ENCODE assay signal across 1 cellular context in the genomic region with DNA sequence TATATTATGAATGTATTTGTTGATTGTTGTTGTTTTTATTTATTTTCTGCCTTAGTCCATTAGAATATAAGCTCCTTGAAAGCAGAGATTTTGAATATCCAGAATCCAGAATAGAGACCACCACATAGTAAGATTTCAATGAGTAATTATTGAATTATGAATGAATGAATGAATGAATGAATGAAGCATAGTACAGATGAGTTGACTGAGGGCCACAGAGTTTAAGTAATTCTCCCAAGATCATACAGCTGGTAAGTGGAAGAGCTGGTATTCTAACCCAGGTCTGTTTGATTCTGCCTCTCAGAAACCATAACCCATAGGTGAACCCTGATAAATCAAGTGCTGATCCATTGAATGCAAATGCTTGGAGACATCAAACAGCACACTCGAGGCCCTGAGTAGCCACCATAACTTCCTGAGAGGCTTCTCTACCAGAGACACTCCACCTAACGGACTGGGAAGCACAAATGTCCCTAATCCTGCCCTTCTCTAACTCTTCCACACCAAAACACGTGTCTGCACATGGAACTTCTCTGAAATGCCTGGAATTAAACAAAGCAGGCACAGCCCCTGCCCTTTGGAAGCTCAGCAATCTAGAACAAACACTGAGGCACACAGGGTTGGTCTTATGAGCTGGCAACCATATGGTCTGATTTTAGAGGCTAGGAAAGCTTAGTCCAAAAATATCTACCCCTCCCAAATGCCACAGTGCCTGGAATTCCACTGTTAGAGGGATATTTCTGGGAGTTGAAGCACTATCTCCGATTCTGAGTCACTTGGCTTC.
TF ChIP-seq lines count a peak whose summit lies in the region.

No MANE protein-coding gene starts in this region.

TF ChIP-seq in HepG2, 621 proteins besides CTCF, POLR2A, EP300 and RAD21 (continued from another document and continues in another):
- TF ChIP-seq, protein P1, sequence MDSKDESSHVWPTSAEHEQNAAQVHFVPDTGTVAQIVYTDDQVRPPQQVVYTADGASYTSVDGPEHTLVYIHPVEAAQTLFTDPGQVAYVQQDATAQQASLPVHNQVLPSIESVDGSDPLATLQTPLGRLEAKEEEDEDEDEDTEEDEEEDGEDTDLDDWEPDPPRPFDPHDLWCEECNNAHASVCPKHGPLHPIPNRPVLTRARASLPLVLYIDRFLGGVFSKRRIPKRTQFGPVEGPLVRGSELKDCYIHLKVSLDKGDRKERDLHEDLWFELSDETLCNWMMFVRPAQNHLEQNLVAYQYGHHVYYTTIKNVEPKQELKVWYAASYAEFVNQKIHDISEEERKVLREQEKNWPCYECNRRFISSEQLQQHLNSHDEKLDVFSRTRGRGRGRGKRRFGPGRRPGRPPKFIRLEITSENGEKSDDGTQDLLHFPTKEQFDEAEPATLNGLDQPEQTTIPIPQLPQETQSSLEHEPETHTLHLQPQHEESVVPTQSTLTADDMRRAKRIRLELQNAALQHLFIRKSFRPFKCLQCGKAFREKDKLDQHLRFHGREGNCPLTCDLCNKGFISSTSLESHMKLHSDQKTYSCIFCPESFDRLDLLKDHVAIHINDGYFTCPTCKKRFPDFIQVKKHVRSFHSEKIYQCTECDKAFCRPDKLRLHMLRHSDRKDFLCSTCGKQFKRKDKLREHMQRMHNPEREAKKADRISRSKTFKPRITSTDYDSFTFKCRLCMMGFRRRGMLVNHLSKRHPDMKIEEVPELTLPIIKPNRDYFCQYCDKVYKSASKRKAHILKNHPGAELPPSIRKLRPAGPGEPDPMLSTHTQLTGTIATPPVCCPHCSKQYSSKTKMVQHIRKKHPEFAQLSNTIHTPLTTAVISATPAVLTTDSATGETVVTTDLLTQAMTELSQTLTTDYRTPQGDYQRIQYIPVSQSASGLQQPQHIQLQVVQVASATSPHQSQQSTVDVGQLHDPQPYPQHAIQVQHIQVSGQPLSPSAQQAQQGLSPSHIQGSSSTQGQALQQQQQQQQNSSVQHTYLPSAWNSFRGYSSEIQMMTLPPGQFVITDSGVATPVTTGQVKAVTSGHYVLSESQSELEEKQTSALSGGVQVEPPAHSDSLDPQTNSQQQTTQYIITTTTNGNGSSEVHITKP (CRISPR knock-in tag; IDR thresholded peaks at IDR 0.05; ENCODE audit: low read depth): no peak
- TF ChIP-seq ZNF780A (CRISPR knock-in tag; IDR thresholded peaks at IDR 0.05) (no peak), CHD4 (IDR thresholded peaks at IDR 0.05; ENCODE audit: borderline replicate concordance, low read length) (no peak), FOXO1 (CRISPR knock-in tag; IDR thresholded peaks at IDR 0.05) (peak; percentile 65), ZNF572 (CRISPR knock-in tag; IDR thresholded peaks at IDR 0.05) (no peak), ZKSCAN8 (CRISPR knock-in tag; IDR thresholded peaks at IDR 0.05; ENCODE audit: borderline replicate concordance) (0 out of 2 replicates have a peak, but pooled peaks have one; percentile 22), ZNF749 (CRISPR knock-in tag; IDR thresholded peaks at IDR 0.05; ENCODE audit: borderline replicate concordance) (no peak), ELF1 (CRISPR knock-in tag; IDR thresholded peaks at IDR 0.05) (no peak), ZNF605 (CRISPR knock-in tag; IDR thresholded peaks at IDR 0.05) (0 out of 2 replicates have a peak, but pooled peaks have one; percentile 31), KLF6 (CRISPR knock-in tag; IDR thresholded peaks at IDR 0.05) (no peak), ZNF883 (CRISPR knock-in tag; IDR thresholded peaks at IDR 0.05; ENCODE audit: not compliant biosample characterization) (no peak), SRSF9 (IDR thresholded peaks at IDR 0.05; ENCODE audit: borderline replicate concordance, insufficient read depth, low read depth, low read length, poor library complexity, severe bottlenecking) (no peak), ZNF816 (CRISPR knock-in tag; IDR thresholded peaks at IDR 0.05; ENCODE audit: borderline replicate concordance) (no peak), ZNF549 (CRISPR knock-in tag; IDR thresholded peaks at IDR 0.05) (no peak), KDM4B (CRISPR knock-in tag; IDR thresholded peaks at IDR 0.05) (no peak), ZNF879 (CRISPR knock-in tag; IDR thresholded peaks at IDR 0.05) (no peak), CBFB (CRISPR knock-in tag; IDR thresholded peaks at IDR 0.05) (no peak), HDAC2 (CRISPR knock-in tag; IDR thresholded peaks at IDR 0.05) (peak; percentile 62; the same call in 1 of the 2 replicates), RFX3 (CRISPR knock-in tag; IDR thresholded peaks at IDR 0.05) (no peak), ZNF253 (CRISPR knock-in tag; IDR thresholded peaks at IDR 0.05; ENCODE audit: borderline replicate concordance) (no peak), PCBP2 (optimal IDR thresholded peaks at IDR 0.05; ENCODE audit: low read depth, low read length, poor library complexity, severe bottlenecking) (no peak), SIX1 (CRISPR knock-in tag; IDR thresholded peaks at IDR 0.05; ENCODE audit: borderline replicate concordance) (no peak), PAWR (CRISPR knock-in tag; IDR thresholded peaks at IDR 0.05; ENCODE audit: borderline replicate concordance) (no peak)
- TF ChIP-seq, protein P2, sequence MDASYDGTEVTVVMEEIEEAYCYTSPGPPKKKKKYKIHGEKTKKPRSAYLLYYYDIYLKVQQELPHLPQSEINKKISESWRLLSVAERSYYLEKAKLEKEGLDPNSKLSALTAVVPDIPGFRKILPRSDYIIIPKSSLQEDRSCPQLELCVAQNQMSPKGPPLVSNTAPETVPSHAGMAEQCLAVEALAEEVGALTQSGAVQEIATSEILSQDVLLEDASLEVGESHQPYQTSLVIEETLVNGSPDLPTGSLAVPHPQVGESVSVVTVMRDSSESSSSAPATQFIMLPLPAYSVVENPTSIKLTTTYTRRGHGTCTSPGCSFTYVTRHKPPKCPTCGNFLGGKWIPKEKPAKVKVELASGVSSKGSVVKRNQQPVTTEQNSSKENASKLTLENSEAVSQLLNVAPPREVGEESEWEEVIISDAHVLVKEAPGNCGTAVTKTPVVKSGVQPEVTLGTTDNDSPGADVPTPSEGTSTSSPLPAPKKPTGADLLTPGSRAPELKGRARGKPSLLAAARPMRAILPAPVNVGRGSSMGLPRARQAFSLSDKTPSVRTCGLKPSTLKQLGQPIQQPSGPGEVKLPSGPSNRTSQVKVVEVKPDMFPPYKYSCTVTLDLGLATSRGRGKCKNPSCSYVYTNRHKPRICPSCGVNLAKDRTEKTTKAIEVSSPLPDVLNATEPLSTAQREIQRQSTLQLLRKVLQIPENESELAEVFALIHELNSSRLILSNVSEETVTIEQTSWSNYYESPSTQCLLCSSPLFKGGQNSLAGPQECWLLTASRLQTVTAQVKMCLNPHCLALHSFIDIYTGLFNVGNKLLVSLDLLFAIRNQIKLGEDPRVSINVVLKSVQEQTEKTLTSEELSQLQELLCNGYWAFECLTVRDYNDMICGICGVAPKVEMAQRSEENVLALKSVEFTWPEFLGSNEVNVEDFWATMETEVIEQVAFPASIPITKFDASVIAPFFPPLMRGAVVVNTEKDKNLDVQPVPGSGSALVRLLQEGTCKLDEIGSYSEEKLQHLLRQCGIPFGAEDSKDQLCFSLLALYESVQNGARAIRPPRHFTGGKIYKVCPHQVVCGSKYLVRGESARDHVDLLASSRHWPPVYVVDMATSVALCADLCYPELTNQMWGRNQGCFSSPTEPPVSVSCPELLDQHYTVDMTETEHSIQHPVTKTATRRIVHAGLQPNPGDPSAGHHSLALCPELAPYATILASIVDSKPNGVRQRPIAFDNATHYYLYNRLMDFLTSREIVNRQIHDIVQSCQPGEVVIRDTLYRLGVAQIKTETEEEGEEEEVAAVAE (CRISPR knock-in tag; IDR thresholded peaks at IDR 0.05; ENCODE audit: borderline replicate concordance): no peak
- TF ChIP-seq, protein P3, sequence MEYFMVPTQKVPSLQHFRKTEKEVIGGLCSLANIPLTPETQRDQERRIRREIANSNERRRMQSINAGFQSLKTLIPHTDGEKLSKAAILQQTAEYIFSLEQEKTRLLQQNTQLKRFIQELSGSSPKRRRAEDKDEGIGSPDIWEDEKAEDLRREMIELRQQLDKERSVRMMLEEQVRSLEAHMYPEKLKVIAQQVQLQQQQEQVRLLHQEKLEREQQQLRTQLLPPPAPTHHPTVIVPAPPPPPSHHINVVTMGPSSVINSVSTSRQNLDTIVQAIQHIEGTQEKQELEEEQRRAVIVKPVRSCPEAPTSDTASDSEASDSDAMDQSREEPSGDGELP (IDR thresholded peaks at IDR 0.05; ENCODE audit: borderline replicate concordance, low read depth): no peak
- TF ChIP-seq, protein P4, sequence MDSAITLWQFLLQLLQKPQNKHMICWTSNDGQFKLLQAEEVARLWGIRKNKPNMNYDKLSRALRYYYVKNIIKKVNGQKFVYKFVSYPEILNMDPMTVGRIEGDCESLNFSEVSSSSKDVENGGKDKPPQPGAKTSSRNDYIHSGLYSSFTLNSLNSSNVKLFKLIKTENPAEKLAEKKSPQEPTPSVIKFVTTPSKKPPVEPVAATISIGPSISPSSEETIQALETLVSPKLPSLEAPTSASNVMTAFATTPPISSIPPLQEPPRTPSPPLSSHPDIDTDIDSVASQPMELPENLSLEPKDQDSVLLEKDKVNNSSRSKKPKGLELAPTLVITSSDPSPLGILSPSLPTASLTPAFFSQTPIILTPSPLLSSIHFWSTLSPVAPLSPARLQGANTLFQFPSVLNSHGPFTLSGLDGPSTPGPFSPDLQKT (CRISPR knock-in tag; IDR thresholded peaks at IDR 0.05; ENCODE audit: borderline replicate concordance): no peak
- TF ChIP-seq, protein P5, sequence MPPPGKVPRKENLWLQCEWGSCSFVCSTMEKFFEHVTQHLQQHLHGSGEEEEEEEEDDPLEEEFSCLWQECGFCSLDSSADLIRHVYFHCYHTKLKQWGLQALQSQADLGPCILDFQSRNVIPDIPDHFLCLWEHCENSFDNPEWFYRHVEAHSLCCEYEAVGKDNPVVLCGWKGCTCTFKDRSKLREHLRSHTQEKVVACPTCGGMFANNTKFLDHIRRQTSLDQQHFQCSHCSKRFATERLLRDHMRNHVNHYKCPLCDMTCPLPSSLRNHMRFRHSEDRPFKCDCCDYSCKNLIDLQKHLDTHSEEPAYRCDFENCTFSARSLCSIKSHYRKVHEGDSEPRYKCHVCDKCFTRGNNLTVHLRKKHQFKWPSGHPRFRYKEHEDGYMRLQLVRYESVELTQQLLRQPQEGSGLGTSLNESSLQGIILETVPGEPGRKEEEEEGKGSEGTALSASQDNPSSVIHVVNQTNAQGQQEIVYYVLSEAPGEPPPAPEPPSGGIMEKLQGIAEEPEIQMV (CRISPR knock-in tag; IDR thresholded peaks at IDR 0.05; ENCODE audit: low read depth): no peak
- TF ChIP-seq, protein P6, sequence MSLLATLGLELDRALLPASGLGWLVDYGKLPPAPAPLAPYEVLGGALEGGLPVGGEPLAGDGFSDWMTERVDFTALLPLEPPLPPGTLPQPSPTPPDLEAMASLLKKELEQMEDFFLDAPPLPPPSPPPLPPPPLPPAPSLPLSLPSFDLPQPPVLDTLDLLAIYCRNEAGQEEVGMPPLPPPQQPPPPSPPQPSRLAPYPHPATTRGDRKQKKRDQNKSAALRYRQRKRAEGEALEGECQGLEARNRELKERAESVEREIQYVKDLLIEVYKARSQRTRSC (CRISPR knock-in tag; IDR thresholded peaks at IDR 0.05; ENCODE audit: low read depth): no peak
- TF ChIP-seq, protein P7, sequence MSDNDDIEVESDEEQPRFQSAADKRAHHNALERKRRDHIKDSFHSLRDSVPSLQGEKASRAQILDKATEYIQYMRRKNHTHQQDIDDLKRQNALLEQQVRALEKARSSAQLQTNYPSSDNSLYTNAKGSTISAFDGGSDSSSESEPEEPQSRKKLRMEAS (IDR thresholded peaks at IDR 0.05): peak; percentile 90
- TF ChIP-seq, protein P8, sequence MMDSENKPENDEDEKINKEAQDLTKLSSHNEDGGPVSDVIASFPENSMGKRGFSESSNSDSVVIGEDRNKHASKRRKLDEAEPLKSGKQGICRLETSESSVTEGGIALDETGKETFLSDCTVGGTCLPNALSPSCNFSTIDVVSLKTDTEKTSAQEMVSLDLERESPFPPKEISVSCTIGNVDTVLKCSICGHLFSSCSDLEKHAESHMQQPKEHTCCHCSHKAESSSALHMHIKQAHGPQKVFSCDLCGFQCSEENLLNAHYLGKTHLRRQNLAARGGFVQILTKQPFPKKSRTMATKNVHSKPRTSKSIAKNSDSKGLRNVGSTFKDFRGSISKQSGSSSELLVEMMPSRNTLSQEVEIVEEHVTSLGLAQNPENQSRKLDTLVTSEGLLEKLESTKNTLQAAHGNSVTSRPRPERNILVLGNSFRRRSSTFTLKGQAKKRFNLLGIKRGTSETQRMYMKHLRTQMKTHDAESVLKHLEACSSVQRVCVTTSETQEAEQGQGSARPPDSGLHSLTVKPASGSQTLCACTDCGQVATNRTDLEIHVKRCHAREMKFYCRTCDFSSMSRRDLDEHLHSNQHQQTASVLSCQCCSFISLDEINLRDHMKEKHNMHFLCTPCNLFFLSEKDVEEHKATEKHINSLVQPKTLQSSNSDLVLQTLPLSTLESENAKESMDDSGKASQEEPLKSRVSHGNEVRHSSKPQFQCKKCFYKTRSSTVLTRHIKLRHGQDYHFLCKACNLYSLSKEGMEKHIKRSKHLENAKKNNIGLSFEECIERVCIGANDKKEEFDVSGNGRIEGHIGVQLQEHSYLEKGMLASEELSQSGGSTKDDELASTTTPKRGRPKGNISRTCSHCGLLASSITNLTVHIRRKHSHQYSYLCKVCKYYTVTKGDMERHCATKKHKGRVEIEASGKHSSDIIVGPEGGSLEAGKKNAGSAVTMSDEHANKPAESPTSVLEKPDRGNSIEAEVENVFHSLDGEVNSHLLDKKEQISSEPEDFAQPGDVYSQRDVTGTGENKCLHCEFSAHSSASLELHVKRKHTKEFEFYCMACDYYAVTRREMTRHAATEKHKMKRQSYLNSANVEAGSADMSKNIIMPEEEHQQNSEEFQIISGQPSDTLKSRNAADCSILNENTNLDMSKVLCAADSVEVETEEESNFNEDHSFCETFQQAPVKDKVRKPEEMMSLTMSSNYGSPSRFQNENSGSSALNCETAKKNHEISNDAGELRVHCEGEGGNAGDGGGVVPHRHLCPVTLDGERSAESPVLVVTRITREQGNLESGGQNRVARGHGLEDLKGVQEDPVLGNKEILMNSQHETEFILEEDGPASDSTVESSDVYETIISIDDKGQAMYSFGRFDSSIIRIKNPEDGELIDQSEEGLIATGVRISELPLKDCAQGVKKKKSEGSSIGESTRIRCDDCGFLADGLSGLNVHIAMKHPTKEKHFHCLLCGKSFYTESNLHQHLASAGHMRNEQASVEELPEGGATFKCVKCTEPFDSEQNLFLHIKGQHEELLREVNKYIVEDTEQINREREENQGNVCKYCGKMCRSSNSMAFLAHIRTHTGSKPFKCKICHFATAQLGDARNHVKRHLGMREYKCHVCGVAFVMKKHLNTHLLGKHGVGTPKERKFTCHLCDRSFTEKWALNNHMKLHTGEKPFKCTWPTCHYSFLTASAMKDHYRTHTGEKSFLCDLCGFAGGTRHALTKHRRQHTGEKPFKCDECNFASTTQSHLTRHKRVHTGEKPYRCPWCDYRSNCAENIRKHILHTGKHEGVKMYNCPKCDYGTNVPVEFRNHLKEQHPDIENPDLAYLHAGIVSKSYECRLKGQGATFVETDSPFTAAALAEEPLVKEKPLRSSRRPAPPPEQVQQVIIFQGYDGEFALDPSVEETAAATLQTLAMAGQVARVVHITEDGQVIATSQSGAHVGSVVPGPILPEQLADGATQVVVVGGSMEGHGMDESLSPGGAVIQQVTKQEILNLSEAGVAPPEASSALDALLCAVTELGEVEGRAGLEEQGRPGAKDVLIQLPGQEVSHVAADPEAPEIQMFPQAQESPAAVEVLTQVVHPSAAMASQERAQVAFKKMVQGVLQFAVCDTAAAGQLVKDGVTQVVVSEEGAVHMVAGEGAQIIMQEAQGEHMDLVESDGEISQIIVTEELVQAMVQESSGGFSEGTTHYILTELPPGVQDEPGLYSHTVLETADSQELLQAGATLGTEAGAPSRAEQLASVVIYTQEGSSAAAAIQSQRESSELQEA (CRISPR knock-in tag; IDR thresholded peaks at IDR 0.05; ENCODE audit: not compliant biosample characterization): no peak
- TF ChIP-seq, protein P9, sequence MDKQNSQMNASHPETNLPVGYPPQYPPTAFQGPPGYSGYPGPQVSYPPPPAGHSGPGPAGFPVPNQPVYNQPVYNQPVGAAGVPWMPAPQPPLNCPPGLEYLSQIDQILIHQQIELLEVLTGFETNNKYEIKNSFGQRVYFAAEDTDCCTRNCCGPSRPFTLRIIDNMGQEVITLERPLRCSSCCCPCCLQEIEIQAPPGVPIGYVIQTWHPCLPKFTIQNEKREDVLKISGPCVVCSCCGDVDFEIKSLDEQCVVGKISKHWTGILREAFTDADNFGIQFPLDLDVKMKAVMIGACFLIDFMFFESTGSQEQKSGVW (CRISPR knock-in tag; IDR thresholded peaks at IDR 0.05; ENCODE audit: borderline replicate concordance): no peak
